In genomic region chr1:26373789-26374188, GRCh38 we compare ENCODE assay signal across 1 cellular context.
TF ChIP-seq lines count a peak whose summit lies in the region.

No MANE protein-coding gene starts in this region.

TF ChIP-seq in GM12878, 131 proteins besides CTCF, POLR2A, EP300 and RAD21:
- TF ChIP-seq RB1 (IDR thresholded peaks at IDR 0.05; ENCODE audit: borderline replicate concordance) (no peak), IKZF1 (conservative IDR thresholded peaks at IDR 0.05) (0 out of 2 replicates have a peak, but pooled peaks have one; percentile 13), HSF1 (IDR thresholded peaks at IDR 0.05; ENCODE audit: low read depth, low read length) (no peak), NFXL1 (IDR thresholded peaks at IDR 0.05; ENCODE audit: borderline replicate concordance) (no peak), IKZF2 (IDR thresholded peaks at IDR 0.05) (0 out of 4 replicates have a peak, but pooled peaks of 1 of the 2 experiments have one; percentile 8)
